ENCODE assay signal across 16 cellular contexts in genomic region chr5:78274540-78275197, GRCh38. TPM values are rescaled to one million over a fixed set of nuclear protein-coding genes. Genes with fewer than 3 reads are reported as not detected.
DNase-seq lines count a peak whose midpoint lies in the region; ATAC-seq and TF ChIP-seq lines count a peak whose summit lies in the region.
"Had no signal": no experiment of that assay in that cellular context is flagged by ENCODE, and none has a peak within 500 bp of the region (broad histone marks: within the 10 kb centered on the region; RNA-seq: fewer than 3 reads in every experiment).

No MANE protein-coding gene starts in this region.

- H3K27me3 Mint-ChIP-seq in activated T-helper 17 cell treated with anti-CD3 and anti-CD28 coated beads, Interleukin-2, amount 50 U/mL, for 72 hours, result no peaks in the 10 kb centered on the region
- no peaks in the 10 kb centered on the region for H3K27me3 Mint-ChIP-seq in stimulated activated memory B cell treated with anti-CD40 and anti-IgM and Interleukin-4, amounts not matched to agents 10 μg/mL and 1 μg/mL and 100 μg/mL, for 72 hours
- H3K27me3 Mint-ChIP-seq: CD4-positive, CD25-positive, alpha-beta regulatory T cell; CD8-positive, alpha-beta memory T cell had no signal

- H3K9me3 Mint-ChIP-seq in activated T-helper 17 cell treated with anti-CD3 and anti-CD28 coated beads, Interleukin-2, amount 50 U/mL, for 72 hours, result no peaks in the 10 kb centered on the region
- no peaks in the 10 kb centered on the region for H3K9me3 Mint-ChIP-seq in stimulated activated memory B cell treated with anti-CD40 and anti-IgM and Interleukin-4, amounts not matched to agents 10 μg/mL and 1 μg/mL and 100 μg/mL, for 72 hours
- H3K9me3 Mint-ChIP-seq: CD4-positive, CD25-positive, alpha-beta regulatory T cell; CD8-positive, alpha-beta memory T cell; GM23338; HFFc6 had no signal

- peaks cover 23% of the 10 kb centered on the region for H3K36me3 Mint-ChIP-seq in activated T-helper 17 cell treated with anti-CD3 and anti-CD28 coated beads, Interleukin-2, amount 50 U/mL, for 72 hours (ENCODE audit: low read depth)
- no peaks in the 10 kb centered on the region for H3K36me3 Mint-ChIP-seq in stimulated activated memory B cell treated with anti-CD40 and anti-IgM and Interleukin-4, amounts not matched to agents 10 μg/mL and 1 μg/mL and 100 μg/mL, for 72 hours
- H3K36me3 Mint-ChIP-seq: CD4-positive, CD25-positive, alpha-beta regulatory T cell had no signal

- no peak for ATAC-seq in activated T-helper 17 cell treated with anti-CD3 and anti-CD28 coated beads, Interleukin-2, amount 50 U/mL, for 72 hours (replicated peaks)
- ATAC-seq in stimulated activated memory B cell treated with anti-CD40 and anti-IgM and Interleukin-4, amounts not matched to agents 10 μg/mL and 1 μg/mL and 100 μg/mL, for 72 hours, result no peak
- ATAC-seq in HG03457 (IDR thresholded peaks at IDR 0.05; ENCODE audit: unreplicated experiment), result no peak
- ATAC-seq: GM23338 had no signal

- DNase-seq in HEK293T (ENCODE audit: extremely low spot score) (no peak), HuH-7 (ENCODE audit: low spot score) (peak; percentile 12), GF-D8 (lab: John Stamatoyannopoulos, UW) (no peak)
- DNase-seq: ACHN; BE2C; C1 segment of cervical spinal cord; CD4-positive, CD25-positive, alpha-beta regulatory T cell; CD8-positive, alpha-beta memory T cell; COR-L47; DMS 273 treated with DMSO at 0.1 percent for 48 hours; HCEC 1CT; HFFc6 had no signal

- POLR2A ChIA-PET in HEK293T (lab: Yijun Ruan, JAX), result no interaction called here

- no peak overlapping the region for H3K4me3 Mint-ChIP-seq in activated T-helper 17 cell treated with anti-CD3 and anti-CD28 coated beads, Interleukin-2, amount 50 U/mL, for 72 hours
- no peak overlapping the region for H3K4me3 Mint-ChIP-seq in stimulated activated memory B cell treated with anti-CD40 and anti-IgM and Interleukin-4, amounts not matched to agents 10 μg/mL and 1 μg/mL and 100 μg/mL, for 72 hours
- H3K4me3 Mint-ChIP-seq: CD4-positive, CD25-positive, alpha-beta regulatory T cell; CD8-positive, alpha-beta memory T cell; GM23338; HFFc6 had no signal

- peak overlapping the region; percentile 19 for H3K27ac Mint-ChIP-seq in activated T-helper 17 cell treated with anti-CD3 and anti-CD28 coated beads, Interleukin-2, amount 50 U/mL, for 72 hours
- peak overlapping the region; percentile 26 for H3K27ac Mint-ChIP-seq in stimulated activated memory B cell treated with anti-CD40 and anti-IgM and Interleukin-4, amounts not matched to agents 10 μg/mL and 1 μg/mL and 100 μg/mL, for 72 hours
- H3K27ac Mint-ChIP-seq: GM23338, HFFc6 had no signal

- H3K4me1 Mint-ChIP-seq in activated T-helper 17 cell treated with anti-CD3 and anti-CD28 coated beads, Interleukin-2, amount 50 U/mL, for 72 hours, result peaks cover 33% of the 10 kb centered on the region
- peaks cover 26% of the 10 kb centered on the region for H3K4me1 Mint-ChIP-seq in stimulated activated memory B cell treated with anti-CD40 and anti-IgM and Interleukin-4, amounts not matched to agents 10 μg/mL and 1 μg/mL and 100 μg/mL, for 72 hours

- CTCF ChIA-PET in HEK293T (lab: Yijun Ruan, JAX), result no interaction called here

TF ChIP-seq in HEK293T, 16 proteins besides CTCF, POLR2A, EP300 and RAD21:
- TF ChIP-seq CTBP1 (IDR thresholded peaks at IDR 0.05; ENCODE audit: borderline replicate concordance), result no peak
- TF ChIP-seq LEF1 (IDR thresholded peaks at IDR 0.05; ENCODE audit: borderline replicate concordance), result no peak
- TF ChIP-seq L3MBTL2 (conservative IDR thresholded peaks at IDR 0.05), result no peak
- TF ChIP-seq FOXA1 (IDR thresholded peaks at IDR 0.05), result no peak
- no peak for TF ChIP-seq NFRKB (IDR thresholded peaks at IDR 0.05)
- no peak for TF ChIP-seq FOXK2 (IDR thresholded peaks at IDR 0.05)
- peak; percentile 35; the same call in 1 of the 2 replicates for TF ChIP-seq ZNF384 (IDR thresholded peaks at IDR 0.05)

RNA-seq across cellular contexts. Expression of gene AP3B1, which starts 19.8 kb away (rescaled TPM):
- total RNA-seq in activated T-helper 17 cell treated with anti-CD3 and anti-CD28 coated beads, Interleukin-2, amount 50 U/mL, for 72 hours, result 10 to 100 TPM; 46.1 to 48.3 TPM
